In the genomic region with DNA sequence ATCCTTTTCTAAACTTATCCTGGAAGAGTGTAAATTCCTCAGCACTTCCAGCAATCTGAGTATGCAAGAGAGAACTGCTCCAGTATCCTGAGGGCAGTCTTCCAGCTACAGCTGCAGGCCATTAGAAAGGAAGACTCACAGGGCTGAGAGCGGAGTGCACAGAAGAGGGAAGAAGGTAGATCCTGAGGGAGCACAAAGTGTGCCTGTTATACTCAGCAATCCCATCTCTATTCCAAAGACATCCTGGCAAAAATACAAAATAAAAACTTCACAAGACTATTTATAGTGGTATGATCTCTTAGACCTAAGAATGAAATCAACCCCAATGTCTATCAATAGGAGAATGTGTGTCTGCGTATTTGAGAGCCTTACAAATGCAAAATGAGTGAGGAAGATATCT, we compare ENCODE assay signal across 18 cellular contexts.
DNase-seq lines count a peak whose midpoint lies in the region; ATAC-seq and TF ChIP-seq lines count a peak whose summit lies in the region.
"Had no signal": no experiment of that assay in that cellular context is flagged by ENCODE, and none has a peak within 500 bp of the region (broad histone marks: within the 10 kb centered on the region; RNA-seq: fewer than 3 reads in every experiment).

No MANE protein-coding gene starts in this region.

- intact Hi-C loops in left ventricle myocardium superior (cut with micrococcal nuclease), result no loop called here

- DNase-seq in GM04504 (ENCODE audit: low read depth) (peak; percentile 35), astrocyte of the spinal cord (ENCODE audit: low read depth, low spot score) (peak; percentile 14), left ventricle myocardium superior (no peak), skeletal muscle cell (ENCODE audit: low read depth) (peak; percentile 8), NCI-H1417 treated with DMSO at 0.1 percent for 48 hours (lab: John Stamatoyannopoulos, UW) (no peak), NCI-H526 treated with DMSO at 0.1 percent for 48 hours (lab: John Stamatoyannopoulos, UW) (no peak)
- DNase-seq in activated CD8-positive, alpha-beta memory T cell treated with anti-CD3 and anti-CD28 coated beads, Interleukin-2, amount 50 U/mL, for 48 hours, result no peak
- DNase-seq in activated CD4-positive, alpha-beta T cell treated with anti-CD3 and anti-CD28 coated beads, Interleukin-2, amount 50 U/mL, for 4 hours, result no peak
- DNase-seq: DMS 273 treated with DMSO at 0.1 percent for 48 hours, GOT3, MG63, NCI-H1105 treated with DMSO at 0.1 percent for 48 hours, NCI-H187 treated with DMSO at 0.1 percent for 48 hours, NCI-H82, SHP77 treated with DMSO at 0.1 percent for 48 hours had no signal

- no peak for TF ChIP-seq CTCF in astrocyte of the spinal cord (IDR thresholded peaks at IDR 0.05; ENCODE audit: low read depth, low read length)

- in situ Hi-C loops in astrocyte of the spinal cord (cut with HindIII; ENCODE audit: low sequenced_read_pairs), result no loop called here

- peak; percentile 92 for ATAC-seq in left ventricle myocardium superior
- ATAC-seq: HepG2, Panc1 had no signal

- H3K4me3 ChIP-seq in astrocyte of the spinal cord (ENCODE audit: low read depth, low read length), result no peak overlapping the region
- no peak overlapping the region for H3K4me3 ChIP-seq in skeletal muscle cell (ENCODE audit: low read depth, low read length)
- H3K4me3 ChIP-seq: BLaER1 treated with 17β-estradiol and CSF1 and Interleukin-3, amounts not matched to agents 10 nM and 100 nM; MG63 had no signal

Comparison
In these comparisons a context has a peak if more than half of its experiments do, and no peak if none do; other contexts are left out.
1. DNase-seq: peak in GM04504 (single experiment), astrocyte of the spinal cord (single experiment) and skeletal muscle cell (single experiment); none in left ventricle myocardium superior (single experiment), NCI-H1417 treated with DMSO at 0.1 percent for 48 hours (single experiment), activated CD8-positive, alpha-beta memory T cell treated with anti-CD3 and anti-CD28 coated beads, Interleukin-2, amount 50 U/mL, for 48 hours (single experiment), activated CD4-positive, alpha-beta T cell treated with anti-CD3 and anti-CD28 coated beads, Interleukin-2, amount 50 U/mL, for 4 hours (0 of 2) and NCI-H526 treated with DMSO at 0.1 percent for 48 hours (single experiment).